ENCODE assay signal across 35 cellular contexts in genomic region chr17:38534498-38534885, GRCh38.
"Had no signal": no experiment of that assay in that cellular context is flagged by ENCODE, and none has a peak within 500 bp of the region (broad histone marks: within the 10 kb centered on the region; RNA-seq: fewer than 3 reads in every experiment).

No MANE protein-coding gene starts in this region.

- H3K9me3 Mint-ChIP-seq: activated B cell treated with CpG ODN at 0.5 μM for 24 hours; activated CD4-positive, alpha-beta memory T cell treated with anti-CD3 and anti-CD28 coated beads for 36 hours; activated naive CD4-positive, alpha-beta T cell treated with anti-CD3 and anti-CD28 coated beads, Interleukin-2, amount 10 ng/mL, durations not matched to agents 7 days and 5 days; activated naive CD8-positive, alpha-beta T cell treated with anti-CD3 and anti-CD28 coated beads, Interleukin-2, amount 50 U/mL, for 24 hours; activated T-cell treated with anti-CD3 and anti-CD28 coated beads, Interleukin-2, amount 50 U/mL, for 4 hours had no signal

- H3K36me3 ChIP-seq: MG63 had no signal

- H3K4me3 Mint-ChIP-seq: activated B cell treated with CpG ODN at 0.5 μM for 24 hours; activated CD4-positive, alpha-beta memory T cell treated with anti-CD3 and anti-CD28 coated beads for 36 hours; activated naive CD4-positive, alpha-beta T cell treated with anti-CD3 and anti-CD28 coated beads, Interleukin-2, amount 10 ng/mL, durations not matched to agents 7 days and 5 days; activated naive CD8-positive, alpha-beta T cell; activated naive CD8-positive, alpha-beta T cell treated with anti-CD3 and anti-CD28 coated beads, Interleukin-2, amount 50 U/mL, for 24 hours; activated T-cell treated with anti-CD3 and anti-CD28 coated beads, Interleukin-2, amount 50 U/mL, for 4 hours; brain had no signal

- H3K27ac ChIP-seq: RWPE1, VCaP had no signal

- H3K27ac Mint-ChIP-seq: activated B cell treated with CpG ODN at 0.5 μM for 24 hours; activated CD4-positive, alpha-beta memory T cell treated with anti-CD3 and anti-CD28 coated beads for 36 hours; activated naive CD4-positive, alpha-beta T cell treated with anti-CD3 and anti-CD28 coated beads, Interleukin-2, amount 10 ng/mL, durations not matched to agents 7 days and 5 days; activated naive CD8-positive, alpha-beta T cell; activated naive CD8-positive, alpha-beta T cell treated with anti-CD3 and anti-CD28 coated beads, Interleukin-2, amount 50 U/mL, for 24 hours had no signal

- ATAC-seq: activated naive CD8-positive, alpha-beta T cell treated with anti-CD3 and anti-CD28 coated beads, Interleukin-2, amount 50 U/mL, for 24 hours; activated T-cell treated with anti-CD3 and anti-CD28 coated beads, Interleukin-2, amount 50 U/mL, for 4 hours; PC-3; Right ventricle myocardium inferior had no signal

- H3K4me3 ChIP-seq: MG63 had no signal

- H3K4me1 Mint-ChIP-seq: activated B cell treated with CpG ODN at 0.5 μM for 24 hours; activated naive CD4-positive, alpha-beta T cell treated with anti-CD3 and anti-CD28 coated beads, Interleukin-2, amount 10 ng/mL, durations not matched to agents 7 days and 5 days; activated naive CD8-positive, alpha-beta T cell treated with anti-CD3 and anti-CD28 coated beads, Interleukin-2, amount 50 U/mL, for 24 hours had no signal

- H3K36me3 Mint-ChIP-seq: activated CD4-positive, alpha-beta memory T cell treated with anti-CD3 and anti-CD28 coated beads for 36 hours; activated naive CD4-positive, alpha-beta T cell treated with anti-CD3 and anti-CD28 coated beads, Interleukin-2, amount 10 ng/mL, durations not matched to agents 7 days and 5 days; activated naive CD8-positive, alpha-beta T cell had no signal

- DNase-seq: activated B cell treated with CpG ODN at 0.5 μM for 24 hours; activated CD4-positive, alpha-beta memory T cell treated with anti-CD3 and anti-CD28 coated beads for 36 hours; activated CD4-positive, alpha-beta T cell treated with anti-CD3 and anti-CD28 coated beads for 4 hours; activated CD4-positive, alpha-beta T cell treated with anti-CD3 and anti-CD28 coated beads, Interleukin-2, amount 50 U/mL, for 1 hour; activated CD4-positive, CD25-positive, alpha-beta regulatory T cell treated with anti-CD3 and anti-CD28 coated beads, Interleukin-2, amount 50 U/mL, for 72 hours; activated CD8-positive, alpha-beta memory T cell treated with anti-CD3 and anti-CD28 coated beads, Interleukin-2, amount 50 U/mL, for 4 hours; activated effector memory CD4-positive, alpha-beta T cell treated with Interleukin-2 at 50 U/mL for 16 hours; activated naive CD4-positive, alpha-beta T cell treated with anti-CD3 and anti-CD28 coated beads, Interleukin-2, amount 10 ng/mL, durations not matched to agents 7 days and 5 days; activated naive CD8-positive, alpha-beta T cell treated with anti-CD3 and anti-CD28 coated beads, Interleukin-2, amount 50 U/mL, for 24 hours; activated T-cell treated with anti-CD3 and anti-CD28 coated beads for 4 hours; activated T-cell treated with anti-CD3 and anti-CD28 coated beads, Interleukin-2, amount 50 U/mL, for 4 hours; anterior cingulate cortex; central memory CD4-positive, alpha-beta T cell; Kasumi-1; MG63; NCI-H1092; NCI-H1436 treated with DMSO at 0.1 percent for 48 hours; NCI-H187; NCI-H2029 treated with DMSO at 0.1 percent for 48 hours; NCI-H2107; NCI-H226; NCI-H446 treated with DMSO at 0.1 percent for 48 hours; NCI-H524; NCI-H748 treated with DMSO at 0.1 percent for 48 hours; NK-92 treated with Interleukin-12 subunit alpha and Interleukin-12 subunit beta, amount 100 ng/mL, for 24 hours; PC-3; SW 1271; T-helper 1 cell; T-helper 2 cell; T-helper 9 cell had no signal

- H3K9me3 ChIP-seq: MG63 had no signal
